ENCODE assay signal across 10 cellular contexts in genomic region chr14:77044776-77045569, GRCh38. TPM values are rescaled to one million over a fixed set of nuclear protein-coding genes. Genes with fewer than 3 reads are reported as not detected.
DNase-seq lines count a peak whose midpoint lies in the region; ATAC-seq, FAIRE-seq and TF ChIP-seq lines count a peak whose summit lies in the region.
"Had no signal": no experiment of that assay in that cellular context is flagged by ENCODE, and none has a peak within 500 bp of the region (broad histone marks: within the 10 kb centered on the region; RNA-seq: fewer than 3 reads in every experiment).

No MANE protein-coding gene starts in this region.

- no peaks in the 10 kb centered on the region for H3K9me3 Mint-ChIP-seq in chondrocyte (ENCODE audit: low read depth)
- H3K9me3 Mint-ChIP-seq: activated CD4-positive, alpha-beta memory T cell treated with anti-CD3 and anti-CD28 coated beads for 36 hours; effector memory CD8-positive, alpha-beta T cell had no signal

- no peaks in the 10 kb centered on the region for H4K20me1 ChIP-seq in HepG2 (ENCODE audit: insufficient read depth, low read length)

- H3K9ac ChIP-seq in HepG2 (ENCODE audit: insufficient read depth, low read depth, low read length), result no peak overlapping the region

- intact Hi-C loops in HepG2 (cut with micrococcal nuclease; ENCODE audit: unreplicated experiment), result loop anchor here (5.0 kb wide), 1 partner anchor 52 kb away; the partner anchor contains the start of gene CIPC

- no peak for TF ChIP-seq CTCF in chondrocyte (IDR thresholded peaks at IDR 0.05)
- TF ChIP-seq CTCF in HepG2 (CRISPR knock-in tag; IDR thresholded peaks at IDR 0.05), result no peak

- H3K36me3 ChIP-seq in KOPT-K1 (ENCODE audit: insufficient read depth, low read length) (no peaks in the 10 kb centered on the region), HepG2 (replicated peaks in 1 of 2; ENCODE audit: control insufficient read depth in 1 of 2, insufficient read depth in 2 of 2, low read length in 2 of 2) (no peaks in the 10 kb centered on the region)

- in situ Hi-C loops in HepG2 (cut with HindIII; ENCODE audit: extremely low pct_ligation_motif_present, low pct_unique_long_range_greater_than_20kb), result loop anchor here (5.0 kb wide), 1 partner anchor 78 kb away; no protein-coding TSS in a partner anchor

- H3K4me1 ChIP-seq in HepG2 (ENCODE audit: insufficient read depth, low read length), result peaks cover 66% of the 10 kb centered on the region

- peak overlapping the region; percentile 100 for H3K27ac Mint-ChIP-seq in chondrocyte (ENCODE audit: unreplicated experiment)
- H3K27ac Mint-ChIP-seq: activated CD4-positive, alpha-beta memory T cell treated with anti-CD3 and anti-CD28 coated beads for 36 hours had no signal

- DNase-seq in chondrocyte (ENCODE audit: low spot score), result no peak
- DNase-seq in HepG2 (ENCODE audit: low spot score), result peak; percentile 74
- DNase-seq in substantia nigra (lab: John Stamatoyannopoulos, UW), result no peak
- no peak for DNase-seq in RKO (ENCODE audit: low spot score)
- DNase-seq in activated naive CD4-positive, alpha-beta T cell (lab: John Stamatoyannopoulos, UW), result no peak
- DNase-seq: activated CD4-positive, alpha-beta memory T cell treated with anti-CD3 and anti-CD28 coated beads for 36 hours; effector memory CD8-positive, alpha-beta T cell had no signal

- H3K4me3 ChIP-seq in HepG2 (replicated peaks in 1 of 3; ENCODE audit: insufficient read depth in 1 of 3, low read depth in 2 of 3, low read length in 3 of 3), result no peak overlapping the region; a peak in 1 of 6 replicates

- TF ChIP-seq POLR2A in HepG2 (IDR thresholded peaks at IDR 0.05; ENCODE audit: insufficient read depth in 1 of 2, low read depth in 2 of 2, low read length in 2 of 2), result no peak

- H3K4me2 ChIP-seq in HepG2 (ENCODE audit: low read depth, low read length), result peak overlapping the region; percentile 80

- peak; percentile 21 for ATAC-seq in HepG2
- ATAC-seq in HG03196 (IDR thresholded peaks at IDR 0.05; ENCODE audit: unreplicated experiment), result no peak
- no peak for ATAC-seq in GM21737 (IDR thresholded peaks at IDR 0.05; ENCODE audit: unreplicated experiment)
- ATAC-seq: effector memory CD8-positive, alpha-beta T cell had no signal

- POLR2A ChIA-PET in HepG2 (lab: Yijun Ruan, JAX), result interaction anchor here (1.0 to 8.8 kb wide), 8 partner anchors 11 to 125 kb away, joined by 4 to 85 read pairs (median 8); partner anchors contain the start of gene IRF2BPL

- no peaks in the 10 kb centered on the region for H3K27me3 ChIP-seq in HepG2 (ENCODE audit: control insufficient read depth in 1 of 2, insufficient read depth in 2 of 2, low read length in 2 of 2)

- TF ChIP-seq EP300 in HepG2 (IDR thresholded peaks at IDR 0.05; ENCODE audit: low read depth in 2 of 2, low read length in 2 of 2), result peak in 1 of 2 experiments; percentile 52; a peak in 1 of 4 replicates
- 0 out of 2 replicates have a peak, but pooled peaks have one; percentile 27 for TF ChIP-seq EP300 in HepG2 (CRISPR knock-in tag; IDR thresholded peaks at IDR 0.05; ENCODE audit: borderline replicate concordance)

- no peaks in the 10 kb centered on the region for H3K79me2 ChIP-seq in HepG2 (ENCODE audit: insufficient read depth, low read length)

- TF ChIP-seq RAD21 in HepG2 (CRISPR knock-in tag; IDR thresholded peaks at IDR 0.05), result no peak

- peak overlapping the region; percentile 9 for H3K4me3 Mint-ChIP-seq in chondrocyte (ENCODE audit: unreplicated experiment)
- H3K4me3 Mint-ChIP-seq: activated CD4-positive, alpha-beta memory T cell treated with anti-CD3 and anti-CD28 coated beads for 36 hours had no signal

- 0% methylated on average over 4 of the region's 4 CpGs for WGBS in HepG2 (ENCODE audit: low lambda C conversion rate)

- H3K36me3 Mint-ChIP-seq in chondrocyte (ENCODE audit: low read depth), result no peaks in the 10 kb centered on the region
- H3K36me3 Mint-ChIP-seq: activated CD4-positive, alpha-beta memory T cell treated with anti-CD3 and anti-CD28 coated beads for 36 hours had no signal

- no TSS peak for BruUV-seq in HepG2 (replicated peaks; lab: Mats Ljungman, UMichigan)

- no peaks in the 10 kb centered on the region for H3K27me3 Mint-ChIP-seq in chondrocyte (ENCODE audit: low read depth)
- H3K27me3 Mint-ChIP-seq: activated CD4-positive, alpha-beta memory T cell treated with anti-CD3 and anti-CD28 coated beads for 36 hours; effector memory CD8-positive, alpha-beta T cell had no signal

- CTCF ChIA-PET in HepG2 (lab: Yijun Ruan, JAX; ENCODE audit: low intra/inter-chr PET ratio, low total read pairs), result no interaction called here

- H3K9me3 ChIP-seq in KOPT-K1 (ENCODE audit: insufficient read depth, low read length, poor library complexity, severe bottlenecking), result no peaks in the 10 kb centered on the region
- no peaks in the 10 kb centered on the region for H3K9me3 ChIP-seq in HepG2 (ENCODE audit: low read length)

- no peak overlapping the region for H2AFZ ChIP-seq in HepG2 (ENCODE audit: low read length)

- peak; percentile 55 for FAIRE-seq in HepG2 (lab: Jason Lieb, UNC)

- H3K4me1 Mint-ChIP-seq in chondrocyte (ENCODE audit: low read depth), result peaks cover 69% of the 10 kb centered on the region

- H3K27ac ChIP-seq in KOPT-K1 (ENCODE audit: low read depth, low read length, poor library complexity, severe bottlenecking) (peak overlapping the region; percentile 93), HepG2 (ENCODE audit: extremely low read length, insufficient read depth, low read length) (no peak overlapping the region), substantia nigra (ENCODE audit: low read depth, low read length, poor library complexity, severe bottlenecking) (peak overlapping the region; percentile 90)

TF ChIP-seq in HepG2, 621 proteins besides CTCF, POLR2A, EP300 and RAD21 (continues in another document):
- TF ChIP-seq MED8 (CRISPR knock-in tag; IDR thresholded peaks at IDR 0.05; ENCODE audit: insufficient replicate concordance) (no peak), KLF6 (CRISPR knock-in tag; IDR thresholded peaks at IDR 0.05) (no peak)

RNA-seq across cellular contexts. Expression of gene IRF2BPL, which starts 16.5 kb away (rescaled TPM):
- total RNA-seq in chondrocyte, result 56.0 to 61.9 TPM (median 56.7 TPM) in 3 replicates
- 6.2 and 8.4 TPM in 2 replicates for total RNA-seq in HepG2 (2016; rRNA removed; fragmentation: Illumina TruSeq; extraction: Trizol)
- 0.88 and 1.1 TPM in 2 replicates for total RNA-seq in HepG2 (2016; cell fraction: cytosol; rRNA removed; fragmentation: Illumina TruSeq; extraction: Trizol; ENCODE audit: low read depth)
- 6.2 and 7.9 TPM in 2 replicates for total RNA-seq in HepG2 (2016; cell fraction: insoluble cytoplasmic fraction; rRNA removed; fragmentation: Illumina TruSeq; extraction: Trizol)
- total RNA-seq in HepG2 (2016; cell fraction: membrane; rRNA removed; fragmentation: Illumina TruSeq; extraction: Trizol), result 3.5 and 4.3 TPM in 2 replicates
- total RNA-seq in HepG2 (2016; cell fraction: nucleus; rRNA removed; fragmentation: Illumina TruSeq; extraction: Trizol), result 5.8 and 6.6 TPM in 2 replicates
- polyA plus RNA-seq in HepG2 (2011; rRNA removed), result 6.6 and 7.8 TPM in 2 replicates
- polyA plus RNA-seq in HepG2 (2011; cell fraction: cytosol; rRNA removed), result 6.1 and 8.5 TPM in 2 replicates
- polyA plus RNA-seq in HepG2 (2011; cell fraction: nucleus; rRNA removed), result 9.9 and 12.0 TPM in 2 replicates
- polyA plus RNA-seq in HepG2 (2012), result 13.5 and 21.1 TPM in 2 replicates
- polyA plus RNA-seq in HepG2 (2016; cell fraction: cytosol; fragmentation: Illumina TruSeq; extraction: Trizol; ENCODE audit: low read depth), result 0.57 and 0.58 TPM in 2 replicates
- polyA plus RNA-seq in HepG2 (2016; cell fraction: insoluble cytoplasmic fraction; fragmentation: Illumina TruSeq; extraction: Trizol; ENCODE audit: low read depth), result 8.8 and 10.6 TPM in 2 replicates
- polyA plus RNA-seq in HepG2 (2016; cell fraction: membrane; fragmentation: Illumina TruSeq; extraction: Trizol; ENCODE audit: low read depth), result 2.4 and 2.6 TPM in 2 replicates
- 9.6 and 10.7 TPM in 2 replicates for polyA plus RNA-seq in HepG2 (2016; cell fraction: nucleus; fragmentation: Illumina TruSeq; extraction: Trizol; ENCODE audit: insufficient read depth, low read depth)
- 5.2 and 20.2 TPM in 2 replicates for polyA minus RNA-seq in HepG2 (2011; rRNA and poly(A)+ RNA removed; ENCODE audit: low replicate concordance)
- 14.8 and 18.3 TPM in 2 replicates for polyA minus RNA-seq in HepG2 (2011; cell fraction: cytosol; rRNA and poly(A)+ RNA removed)
- 5.8 and 8.6 TPM in 2 replicates for polyA minus RNA-seq in HepG2 (2011; cell fraction: nucleus; rRNA and poly(A)+ RNA removed)

RNA-seq across cellular contexts. Expression of gene CIPC, which starts 53.1 kb away (rescaled TPM):
- total RNA-seq in chondrocyte, result 9.7 to 11.0 TPM (median 10.0 TPM) in 3 replicates
- 13.9 and 18.4 TPM in 2 replicates for total RNA-seq in HepG2 (2016; rRNA removed; fragmentation: Illumina TruSeq; extraction: Trizol)
- total RNA-seq in HepG2 (2016; cell fraction: cytosol; rRNA removed; fragmentation: Illumina TruSeq; extraction: Trizol; ENCODE audit: low read depth), result 1.6 and 1.7 TPM in 2 replicates
- 12.8 and 18.2 TPM in 2 replicates for total RNA-seq in HepG2 (2016; cell fraction: insoluble cytoplasmic fraction; rRNA removed; fragmentation: Illumina TruSeq; extraction: Trizol)
- total RNA-seq in HepG2 (2016; cell fraction: membrane; rRNA removed; fragmentation: Illumina TruSeq; extraction: Trizol), result 9.4 and 10.0 TPM in 2 replicates
- 8.0 and 10.3 TPM in 2 replicates for total RNA-seq in HepG2 (2016; cell fraction: nucleus; rRNA removed; fragmentation: Illumina TruSeq; extraction: Trizol)
- polyA plus RNA-seq in HepG2 (2011; rRNA removed), result 6.0 and 7.6 TPM in 2 replicates
- 4.8 and 5.6 TPM in 2 replicates for polyA plus RNA-seq in HepG2 (2011; cell fraction: cytosol; rRNA removed)
- polyA plus RNA-seq in HepG2 (2011; cell fraction: nucleus; rRNA removed), result 3.6 and 4.9 TPM in 2 replicates
- polyA plus RNA-seq in HepG2 (2012), result 4.0 and 4.3 TPM in 2 replicates
- 0.84 and 0.93 TPM in 2 replicates for polyA plus RNA-seq in HepG2 (2016; cell fraction: cytosol; fragmentation: Illumina TruSeq; extraction: Trizol; ENCODE audit: low read depth)
- polyA plus RNA-seq in HepG2 (2016; cell fraction: insoluble cytoplasmic fraction; fragmentation: Illumina TruSeq; extraction: Trizol; ENCODE audit: low read depth), result 12.4 and 12.8 TPM in 2 replicates
- 3.3 and 4.4 TPM in 2 replicates for polyA plus RNA-seq in HepG2 (2016; cell fraction: membrane; fragmentation: Illumina TruSeq; extraction: Trizol; ENCODE audit: low read depth)
- 10.3 and 11.4 TPM in 2 replicates for polyA plus RNA-seq in HepG2 (2016; cell fraction: nucleus; fragmentation: Illumina TruSeq; extraction: Trizol; ENCODE audit: insufficient read depth, low read depth)
- 11.9 and 19.0 TPM in 2 replicates for polyA minus RNA-seq in HepG2 (2011; rRNA and poly(A)+ RNA removed; ENCODE audit: low replicate concordance)
- polyA minus RNA-seq in HepG2 (2011; cell fraction: cytosol; rRNA and poly(A)+ RNA removed), result 6.0 and 6.7 TPM in 2 replicates
- 5.9 and 7.2 TPM in 2 replicates for polyA minus RNA-seq in HepG2 (2011; cell fraction: nucleus; rRNA and poly(A)+ RNA removed)
